ENCODE assay signal across 21 cellular contexts in the genomic region with DNA sequence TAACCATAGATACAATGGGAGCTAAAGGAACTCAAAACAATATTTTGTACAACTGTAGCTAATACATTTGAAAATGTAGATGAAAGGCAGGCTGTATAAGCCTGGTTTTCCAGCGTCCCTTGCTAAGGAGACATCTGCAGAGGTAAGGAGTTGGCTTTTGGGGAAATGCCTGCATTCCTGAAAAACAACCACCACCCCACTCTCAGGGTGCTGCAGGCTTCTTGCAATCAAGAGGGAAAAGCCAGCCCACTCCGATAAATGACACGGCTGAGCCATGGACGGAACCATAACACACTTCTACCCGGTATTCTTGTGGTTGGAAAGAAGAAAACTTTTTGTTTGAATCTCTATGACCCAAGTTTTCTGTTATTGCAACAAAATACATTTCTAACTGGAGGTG.
DNase-seq lines count a peak whose midpoint lies in the region; ATAC-seq, FAIRE-seq and TF ChIP-seq lines count a peak whose summit lies in the region.
"Had no signal": no experiment of that assay in that cellular context is flagged by ENCODE, and none has a peak within 500 bp of the region (broad histone marks: within the 10 kb centered on the region; RNA-seq: fewer than 3 reads in every experiment).

No MANE protein-coding gene starts in this region.

- FAIRE-seq in H1 (lab: Jason Lieb, UNC), result peak; percentile 72
- FAIRE-seq: GM12878, HTR-8/SVneo had no signal

- H3K18ac ChIP-seq in H1 (ENCODE audit: extremely low read depth, low read length), result no peak overlapping the region
- H3K18ac ChIP-seq in mesenchymal stem cell (ENCODE audit: low read depth in 1 of 2, low read length in 2 of 2), result no peak overlapping the region
- H3K18ac ChIP-seq in trophoblast cell (ENCODE audit: low read length), result no peak overlapping the region

- H4K91ac ChIP-seq in H1 (replicated peaks; ENCODE audit: insufficient read length, low read length) (no peak overlapping the region), mesenchymal stem cell (ENCODE audit: low read length) (no peak overlapping the region), trophoblast cell (ENCODE audit: low read depth, low read length) (no peak overlapping the region)

- WGBS in H1 (ENCODE audit: extremely low coverage in 1 of 2, insufficient coverage in 1 of 2, insufficient read length in 1 of 2, insufficient replicate concordance in 2 of 2, low coverage in 1 of 2, low lambda C conversion rate in 2 of 2, missing lambda C conversion rate in 1 of 2), 2 experiments, result 74% methylated on average over 5 of the region's 5 CpGs; no CpG with 5 or more reads in 1 of the 2 experiments
- 70% methylated on average over 1 of the region's 5 CpGs for WGBS in mesenchymal stem cell
- WGBS in smooth muscle cell (ENCODE audit: low lambda C conversion rate), result 40% methylated on average over 5 of the region's 5 CpGs
- no CpG with 5 or more reads among the region's 5 CpGs for WGBS in trophoblast cell (ENCODE audit: extremely low coverage, insufficient coverage, insufficient read length)

- BruUV-seq in PC-9 (replicated peaks; lab: Mats Ljungman, UMichigan), result no TSS peak

- H2AFZ ChIP-seq in PC-9 (no peak overlapping the region), H1 (ENCODE audit: low read length) (peak overlapping the region; percentile 93), mesenchymal stem cell (ENCODE audit: low read depth, low read length) (no peak overlapping the region), smooth muscle cell (ENCODE audit: low read depth) (no peak overlapping the region), trophoblast cell (ENCODE audit: insufficient read depth, low read length, poor library complexity) (no peak overlapping the region)
- H2AFZ ChIP-seq: GM23248 had no signal

- H4K20me1 ChIP-seq in PC-9 (ENCODE audit: insufficient read depth) (no peaks in the 10 kb centered on the region), H1 (replicated peaks in 1 of 2; ENCODE audit: control insufficient read depth in 1 of 2, insufficient read depth in 2 of 2, low read length in 2 of 2) (no peaks in the 10 kb centered on the region), smooth muscle cell (ENCODE audit: low read depth) (no peaks in the 10 kb centered on the region)

- no peak overlapping the region for H3K23ac ChIP-seq in H1 (ENCODE audit: insufficient read length)
- no peak overlapping the region for H3K23ac ChIP-seq in mesenchymal stem cell (ENCODE audit: low read length in 2 of 2)
- no peak overlapping the region for H3K23ac ChIP-seq in trophoblast cell (ENCODE audit: low read length)

- H3F3A ChIP-seq in PC-9 (ENCODE audit: insufficient read depth, low read depth) (peaks cover 13% of the 10 kb centered on the region), smooth muscle cell (ENCODE audit: low read depth) (no peaks in the 10 kb centered on the region)

- H2BK12ac ChIP-seq in H1 (ENCODE audit: low read depth, low read length) (no peak overlapping the region), mesenchymal stem cell (ENCODE audit: low read length in 2 of 2) (no peak overlapping the region), trophoblast cell (ENCODE audit: low read length) (no peak overlapping the region)

- no peak overlapping the region for H3K4ac ChIP-seq in H1 (replicated peaks; ENCODE audit: insufficient read length, low read depth, low read length)
- H3K4ac ChIP-seq in mesenchymal stem cell (ENCODE audit: low read depth in 1 of 2, low read length in 2 of 2), result no peak overlapping the region
- no peak overlapping the region for H3K4ac ChIP-seq in trophoblast cell (ENCODE audit: low read depth, low read length)

- H3K23me2 ChIP-seq in H1 (ENCODE audit: low read depth, low read length), result no peaks in the 10 kb centered on the region

- H2BK15ac ChIP-seq in H1 (ENCODE audit: low read length), result no peak overlapping the region
- no peak overlapping the region for H2BK15ac ChIP-seq in mesenchymal stem cell (ENCODE audit: low read depth, poor library complexity, severe bottlenecking)

- no peak for TF ChIP-seq POLR2A in H1 (IDR thresholded peaks at IDR 0.05; ENCODE audit: control extremely low read depth in 1 of 2, low read depth in 2 of 2, low read length in 2 of 2)

- POLR2A ChIA-PET in PC-9 (lab: Charles Lee; ENCODE audit: unreplicated experiment), result interaction anchor here (0.6 to 0.7 kb wide), 2 partner anchors 281 to 392 kb away, joined by 3 to 5 read pairs; no protein-coding TSS in a partner anchor
- POLR2A ChIA-PET in H1 (lab: Charles Lee; ENCODE audit: partially characterized antibody), result no interaction called here

- H2AK5ac ChIP-seq in H1 (ENCODE audit: low read depth, low read length) (no peak overlapping the region), mesenchymal stem cell (ENCODE audit: low read length, severe bottlenecking) (no peak overlapping the region), trophoblast cell (ENCODE audit: low read length) (no peak overlapping the region)

- CTCF ChIA-PET in PC-9 (lab: Charles Lee), result interaction anchor here (0.6 kb wide), 1 partner anchor 18 kb away, joined by 3 read pairs; no protein-coding TSS in a partner anchor
- CTCF ChIA-PET in H1 (lab: Charles Lee; ENCODE audit: partially characterized antibody), result interaction anchor here (0.7 to 1.1 kb wide), 2 partner anchors 30 to 156 kb away, joined by 3 read pairs; no protein-coding TSS in a partner anchor

- no peak overlapping the region for H4K12ac ChIP-seq in trophoblast cell (ENCODE audit: low read depth, low read length)

- no peak for TF ChIP-seq EP300 in H1 (IDR thresholded peaks at IDR 0.05; ENCODE audit: borderline replicate concordance in 1 of 2, low read depth in 2 of 2, low read length in 2 of 2)

- H4K5ac ChIP-seq in H1 (ENCODE audit: insufficient read length, low read depth, low read length), result no peak overlapping the region

- H3K27ac ChIP-seq in PC-9 (peak overlapping the region; percentile 34), H1 (ENCODE audit: low read depth, low read length) (no peak overlapping the region), mesenchymal stem cell (ENCODE audit: low read length, poor library complexity, severe bottlenecking) (no peak overlapping the region), smooth muscle cell (ENCODE audit: low read depth) (no peak overlapping the region), trophoblast cell (ENCODE audit: low read depth, low read length) (no peak overlapping the region)
- H3K27ac ChIP-seq: GM23248 had no signal

- no peaks in the 10 kb centered on the region for H3K27me3 ChIP-seq in PC-9 (ENCODE audit: insufficient read depth, low read depth)
- no peaks in the 10 kb centered on the region for H3K27me3 ChIP-seq in H1 (replicated peaks in 1 of 4; ENCODE audit: control insufficient read depth in 3 of 4, extremely low read depth in 1 of 4, insufficient read depth in 3 of 4, low read length in 3 of 4)
- no peaks in the 10 kb centered on the region for H3K27me3 ChIP-seq in mesenchymal stem cell (ENCODE audit: control insufficient read depth in 1 of 2, insufficient read depth in 1 of 2, low read length in 2 of 2)
- no peaks in the 10 kb centered on the region for H3K27me3 ChIP-seq in smooth muscle cell (ENCODE audit: low read depth)
- no peaks in the 10 kb centered on the region for H3K27me3 ChIP-seq in trophoblast cell (ENCODE audit: insufficient read depth, low read length)

- DNase-seq in PC-9, result no peak
- no peak for DNase-seq in H1 (ENCODE audit: low read depth in 1 of 2, low spot score in 2 of 2)
- DNase-seq in mesenchymal stem cell, result no peak
- DNase-seq in smooth muscle cell (lab: John Stamatoyannopoulos, UW; ENCODE audit: unreplicated experiment), result no peak
- no peak for DNase-seq in NCI-H1436 treated with DMSO at 0.1 percent for 48 hours (lab: John Stamatoyannopoulos, UW)
- DNase-seq in trophoblast cell, result no peak
- DNase-seq: CD4-positive, CD25-positive, alpha-beta regulatory T cell; DMS79; GM23248; NCI-H1105; NCI-H1694; NCI-H2081 treated with DMSO at 0.1 percent for 48 hours; NCI-H2171 treated with DMSO at 0.1 percent for 48 hours; NCI-H446; NCI-H526; SIG-M5; SK-N-SH had no signal

- TF ChIP-seq RAD21 in H1 (IDR thresholded peaks at IDR 0.05 in 1 of 2, conservative IDR thresholded peaks at IDR 0.05 in 1 of 2; ENCODE audit: low read depth in 2 of 2, low read length in 2 of 2), result no peak

- H3K9ac ChIP-seq in H1 (replicated peaks in 1 of 4; ENCODE audit: extremely low read depth in 1 of 4, low read depth in 3 of 4, low read length in 3 of 4) (no peak overlapping the region), mesenchymal stem cell (ENCODE audit: low read length) (peak overlapping the region; percentile 35), smooth muscle cell (ENCODE audit: low read depth) (no peak overlapping the region), trophoblast cell (ENCODE audit: low read length) (no peak overlapping the region)
- H3K9ac ChIP-seq: GM23248, SK-N-SH had no signal

- no peak overlapping the region for H2BK120ac ChIP-seq in H1 (replicated peaks; ENCODE audit: low read depth, low read length)
- H2BK120ac ChIP-seq in mesenchymal stem cell (ENCODE audit: low read depth, low read length), result no peak overlapping the region
- no peak overlapping the region for H2BK120ac ChIP-seq in trophoblast cell (ENCODE audit: insufficient read depth, low read length, poor library complexity)

- intact Hi-C loops in PC-9 (cut with micrococcal nuclease; ENCODE audit: unreplicated experiment), result no loop called here

- H3K4me2 ChIP-seq in PC-9 (peak overlapping the region; percentile 28), H1 (ENCODE audit: insufficient read depth in 1 of 2, low read depth in 2 of 2, low read length in 2 of 2) (peak overlapping the region in 1 of 2 experiments; percentile 18; a peak in 1 of 4 replicates), mesenchymal stem cell (ENCODE audit: low read length, poor library complexity, severe bottlenecking) (no peak overlapping the region), smooth muscle cell (peak overlapping the region; percentile 75), trophoblast cell (ENCODE audit: low read length) (no peak overlapping the region)
- H3K4me2 ChIP-seq: SK-N-SH had no signal

- H2BK5ac ChIP-seq in H1 (ENCODE audit: low read depth, low read length) (no peak overlapping the region), mesenchymal stem cell (ENCODE audit: low read depth, low read length, poor library complexity, severe bottlenecking) (no peak overlapping the region), trophoblast cell (ENCODE audit: low read depth, low read length, poor library complexity) (no peak overlapping the region)

- no peak for ATAC-seq in HG03135 (IDR thresholded peaks at IDR 0.05; ENCODE audit: unreplicated experiment)
- ATAC-seq: GM12878, HCT116 had no signal

- H3K79me1 ChIP-seq in H1 (ENCODE audit: low read depth, low read length) (no peaks in the 10 kb centered on the region), mesenchymal stem cell (replicated peaks; ENCODE audit: low read length, poor library complexity, severe bottlenecking) (no peaks in the 10 kb centered on the region), trophoblast cell (ENCODE audit: low read length) (no peaks in the 10 kb centered on the region)

- no peak overlapping the region for H3K4me3 ChIP-seq in PC-9
- no peak overlapping the region; a peak in 1 of 8 replicates for H3K4me3 ChIP-seq in H1 (ENCODE audit: extremely low read depth in 1 of 4, insufficient read depth in 2 of 4, low read depth in 3 of 4, low read length in 4 of 4)
- H3K4me3 ChIP-seq in mesenchymal stem cell (ENCODE audit: insufficient read depth in 1 of 2, low read depth in 1 of 2, low read length in 2 of 2), result peak overlapping the region in 1 of 2 experiments; percentile 12
- H3K4me3 ChIP-seq in smooth muscle cell, result peak overlapping the region; percentile 15
- H3K4me3 ChIP-seq in trophoblast cell (ENCODE audit: low read depth, low read length), result no peak overlapping the region
- H3K4me3 ChIP-seq: GM12878, GM23248 had no signal

- peaks cover 35% of the 10 kb centered on the region for H3K4me1 ChIP-seq in PC-9 (replicated peaks; ENCODE audit: insufficient read depth)
- H3K4me1 ChIP-seq in H1 (replicated peaks in 1 of 4; ENCODE audit: control insufficient read depth in 3 of 4, insufficient read depth in 4 of 4, low read length in 3 of 4), result peaks cover 2 to 5% (median 3%) of the 10 kb centered on the region in 4 experiments; a peak in 4 of 7 replicates
- no peaks in the 10 kb centered on the region for H3K4me1 ChIP-seq in mesenchymal stem cell (ENCODE audit: control insufficient read depth, insufficient read depth, low read depth, low read length)
- peaks cover 9% of the 10 kb centered on the region for H3K4me1 ChIP-seq in smooth muscle cell (ENCODE audit: low read depth)
- peaks cover 0 to 2% of the 10 kb centered on the region in 2 experiments for H3K4me1 ChIP-seq in trophoblast cell (ENCODE audit: control insufficient read depth in 1 of 2, insufficient read depth in 2 of 2, low read length in 2 of 2)

- H3K9me2 ChIP-seq in PC-9 (ENCODE audit: insufficient read depth), result no peaks in the 10 kb centered on the region
- H3K9me2 ChIP-seq: SK-N-SH had no signal

- no peak overlapping the region for H3K14ac ChIP-seq in H1 (ENCODE audit: insufficient read length)
- H3K14ac ChIP-seq in mesenchymal stem cell (ENCODE audit: low read length in 2 of 2), result no peak overlapping the region
- no peak overlapping the region for H3K14ac ChIP-seq in trophoblast cell (ENCODE audit: low read length)

- H3K79me2 ChIP-seq in PC-9 (ENCODE audit: low read depth) (no peaks in the 10 kb centered on the region), H1 (ENCODE audit: control insufficient read depth in 1 of 2, insufficient read depth in 2 of 2, low read length in 2 of 2) (no peaks in the 10 kb centered on the region), smooth muscle cell (ENCODE audit: low read depth) (no peaks in the 10 kb centered on the region), trophoblast cell (ENCODE audit: control insufficient read depth, insufficient read depth, low read length, poor library complexity) (no peaks in the 10 kb centered on the region)

- H3K56ac ChIP-seq in H1 (replicated peaks; ENCODE audit: insufficient read length, low read depth, low read length), result no peak overlapping the region

- H4K8ac ChIP-seq in H1 (ENCODE audit: extremely low read depth, insufficient read depth, low read length) (no peak overlapping the region), mesenchymal stem cell (ENCODE audit: low read length) (no peak overlapping the region), trophoblast cell (ENCODE audit: low read depth, low read length) (no peak overlapping the region)

- TF ChIP-seq CTCF in PC-9 (conservative IDR thresholded peaks at IDR 0.05) (no peak), H1 (IDR thresholded peaks at IDR 0.05; ENCODE audit: control extremely low read depth in 1 of 3, insufficient read depth in 1 of 3, low read depth in 1 of 3, low read length in 3 of 3) (no peak), smooth muscle cell (IDR thresholded peaks at IDR 0.05; ENCODE audit: borderline replicate concordance, insufficient read depth, poor library complexity, severe bottlenecking) (no peak)

- no peak overlapping the region for H2BK20ac ChIP-seq in H1 (ENCODE audit: low read length)

- H3K9me3 ChIP-seq in PC-9 (ENCODE audit: insufficient read depth, low read depth) (no peaks in the 10 kb centered on the region), H1 (ENCODE audit: insufficient read depth in 2 of 2, low read depth in 1 of 2, low read length in 1 of 2) (no peaks in the 10 kb centered on the region), mesenchymal stem cell (ENCODE audit: control insufficient read depth, low read length) (no peaks in the 10 kb centered on the region), smooth muscle cell (replicated peaks; ENCODE audit: low read depth) (no peaks in the 10 kb centered on the region), trophoblast cell (ENCODE audit: insufficient read depth, low read depth, low read length) (no peaks in the 10 kb centered on the region)

- H3K36me3 ChIP-seq in PC-9 (ENCODE audit: low read depth) (no peaks in the 10 kb centered on the region), H1 (ENCODE audit: control insufficient read depth in 2 of 4, insufficient read depth in 4 of 4, low read length in 3 of 4) (no peaks in the 10 kb centered on the region), mesenchymal stem cell (ENCODE audit: control insufficient read depth in 1 of 2, insufficient read depth in 2 of 2, low read depth in 1 of 2, low read length in 2 of 2) (no peaks in the 10 kb centered on the region), smooth muscle cell (ENCODE audit: low read depth) (no peaks in the 10 kb centered on the region), trophoblast cell (ENCODE audit: control insufficient read depth in 1 of 2, insufficient read depth in 2 of 2, low read length in 2 of 2) (no peaks in the 10 kb centered on the region)

Comparison
In these comparisons a context has a peak if more than half of its experiments do, and no peak if none do; other contexts are left out.
1. H3K4me2 ChIP-seq: peak in PC-9 (single experiment) and smooth muscle cell (single experiment); none in mesenchymal stem cell (single experiment) and trophoblast cell (single experiment).